Comparison of ENCODE assay signal across 1 cellular context in genomic region chr7:70608229-70608628, GRCh38.
A peak's percentile ranks its signal among the peaks of the same experiment; 100 is the strongest.
TF ChIP-seq lines count a peak whose summit lies in the region.

No MANE protein-coding gene starts in this region.

TF ChIP-seq in SK-N-SH, 30 proteins besides CTCF, POLR2A, EP300 and RAD21 (continued from another document):
- TF ChIP-seq, protein P1, sequence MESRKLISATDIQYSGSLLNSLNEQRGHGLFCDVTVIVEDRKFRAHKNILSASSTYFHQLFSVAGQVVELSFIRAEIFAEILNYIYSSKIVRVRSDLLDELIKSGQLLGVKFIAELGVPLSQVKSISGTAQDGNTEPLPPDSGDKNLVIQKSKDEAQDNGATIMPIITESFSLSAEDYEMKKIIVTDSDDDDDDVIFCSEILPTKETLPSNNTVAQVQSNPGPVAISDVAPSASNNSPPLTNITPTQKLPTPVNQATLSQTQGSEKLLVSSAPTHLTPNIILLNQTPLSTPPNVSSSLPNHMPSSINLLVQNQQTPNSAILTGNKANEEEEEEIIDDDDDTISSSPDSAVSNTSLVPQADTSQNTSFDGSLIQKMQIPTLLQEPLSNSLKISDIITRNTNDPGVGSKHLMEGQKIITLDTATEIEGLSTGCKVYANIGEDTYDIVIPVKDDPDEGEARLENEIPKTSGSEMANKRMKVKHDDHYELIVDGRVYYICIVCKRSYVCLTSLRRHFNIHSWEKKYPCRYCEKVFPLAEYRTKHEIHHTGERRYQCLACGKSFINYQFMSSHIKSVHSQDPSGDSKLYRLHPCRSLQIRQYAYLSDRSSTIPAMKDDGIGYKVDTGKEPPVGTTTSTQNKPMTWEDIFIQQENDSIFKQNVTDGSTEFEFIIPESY (IDR thresholded peaks at IDR 0.05; ENCODE audit: borderline replicate concordance, low read depth), result no peak
- TF ChIP-seq GATA2 (CRISPR knock-in tag; IDR thresholded peaks at IDR 0.05) (no peak), EZH2phosphoT487 (IDR thresholded peaks at IDR 0.05; ENCODE audit: borderline replicate concordance, low read depth) (no peak), MEF2A (IDR thresholded peaks at IDR 0.05; ENCODE audit: borderline replicate concordance, low read depth) (no peak), NFIC (IDR thresholded peaks at IDR 0.05; ENCODE audit: borderline replicate concordance) (peak; percentile 20; the same call in 1 of the 2 replicates), YY1 (IDR thresholded peaks at IDR 0.05; ENCODE audit: low read depth) (no peak), TCF12 (IDR thresholded peaks at IDR 0.05) (peak; percentile 45; the same call in 1 of the 2 replicates), SIN3A (IDR thresholded peaks at IDR 0.05; ENCODE audit: borderline replicate concordance, low read depth, low read length) (no peak), TAF1 (IDR thresholded peaks at IDR 0.05; ENCODE audit: borderline replicate concordance, low read depth, low read length) (no peak), GABPA (IDR thresholded peaks at IDR 0.05; ENCODE audit: low read depth) (no peak), RFX5 (IDR thresholded peaks at IDR 0.05; ENCODE audit: low read length) (no peak), JUND (IDR thresholded peaks at IDR 0.05) (peak; percentile 28), SMC3 (IDR thresholded peaks at IDR 0.05; ENCODE audit: low read depth, low read length) (no peak), PBX3 (IDR thresholded peaks at IDR 0.05) (peak; percentile 79), MAX (IDR thresholded peaks at IDR 0.05; ENCODE audit: low read depth) (no peak), TEAD4 (IDR thresholded peaks at IDR 0.05; ENCODE audit: borderline replicate concordance, insufficient read depth) (no peak)
- TF ChIP-seq, protein P2, sequence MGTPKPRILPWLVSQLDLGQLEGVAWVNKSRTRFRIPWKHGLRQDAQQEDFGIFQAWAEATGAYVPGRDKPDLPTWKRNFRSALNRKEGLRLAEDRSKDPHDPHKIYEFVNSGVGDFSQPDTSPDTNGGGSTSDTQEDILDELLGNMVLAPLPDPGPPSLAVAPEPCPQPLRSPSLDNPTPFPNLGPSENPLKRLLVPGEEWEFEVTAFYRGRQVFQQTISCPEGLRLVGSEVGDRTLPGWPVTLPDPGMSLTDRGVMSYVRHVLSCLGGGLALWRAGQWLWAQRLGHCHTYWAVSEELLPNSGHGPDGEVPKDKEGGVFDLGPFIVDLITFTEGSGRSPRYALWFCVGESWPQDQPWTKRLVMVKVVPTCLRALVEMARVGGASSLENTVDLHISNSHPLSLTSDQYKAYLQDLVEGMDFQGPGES (IDR thresholded peaks at IDR 0.05; ENCODE audit: low read depth, low read length), result no peak
